Comparison of ENCODE assay signal across 27 cellular contexts in the genomic region with DNA sequence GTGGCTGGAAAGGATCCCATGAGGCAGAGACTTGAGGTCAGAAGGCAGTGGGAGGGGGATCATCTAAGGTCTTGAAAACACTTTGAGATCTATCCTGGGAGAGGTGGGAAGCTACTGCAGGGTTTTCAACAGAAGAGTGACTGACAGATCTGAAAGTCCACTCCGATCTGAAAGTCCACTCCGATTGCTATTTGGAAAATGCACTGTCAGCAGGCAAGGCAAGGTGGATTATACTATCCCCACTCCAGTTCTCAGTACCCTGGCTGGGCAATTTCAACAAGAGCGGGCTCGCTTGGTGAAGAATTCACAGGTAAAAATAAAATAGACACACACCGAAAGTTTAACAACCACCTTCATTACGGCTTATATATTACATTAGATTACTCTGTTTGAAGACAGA. TPM values are rescaled to one million over a fixed set of nuclear protein-coding genes. Genes with fewer than 3 reads are reported as not detected.
"Had no signal": no experiment of that assay in that cellular context is flagged by ENCODE, and none has a peak within 500 bp of the region (broad histone marks: within the 10 kb centered on the region; RNA-seq: fewer than 3 reads in every experiment).

No MANE protein-coding gene starts in this region.

- H3K4me2 ChIP-seq: neural progenitor cell had no signal

- H3K27ac ChIP-seq: dorsolateral prefrontal cortex, neural progenitor cell, psoas muscle had no signal

- H3K36me3 Mint-ChIP-seq: activated naive CD4-positive, alpha-beta T cell treated with anti-CD3 and anti-CD28 coated beads, Interleukin-2, amount 50 U/mL, for 72 hours; mesothelial cell of epicardium; naive thymus-derived CD8-positive, alpha-beta T cell; stimulated activated naive B cell treated with anti-CD40 and anti-IgM and Interleukin-4, amounts not matched to agents 10 μg/mL and 1 μg/mL and 100 μg/mL, for 72 hours; WTC11 had no signal

- H3K4me3 Mint-ChIP-seq: activated T-cell treated with anti-CD3 and anti-CD28 coated beads, Interleukin-2, amount 50 U/mL, for 24 hours; activated T-helper 17 cell treated with anti-CD3 and anti-CD28 coated beads, Interleukin-2, amount 50 U/mL, for 72 hours; central memory CD8-positive, alpha-beta T cell; effector memory CD8-positive, alpha-beta T cell; mesothelial cell of epicardium; naive thymus-derived CD8-positive, alpha-beta T cell; neural progenitor cell; stimulated activated naive B cell treated with anti-CD40 and anti-IgM and Interleukin-4, amounts not matched to agents 10 μg/mL and 1 μg/mL and 100 μg/mL, for 72 hours; WTC11 had no signal

- H3K9me3 ChIP-seq: esophagus squamous epithelium, psoas muscle, upper lobe of left lung had no signal

- H3K4me1 ChIP-seq: esophagus squamous epithelium, neural progenitor cell, psoas muscle had no signal

- H2AFZ ChIP-seq: neural progenitor cell had no signal

- H3K9me3 Mint-ChIP-seq: activated naive CD4-positive, alpha-beta T cell treated with anti-CD3 and anti-CD28 coated beads, Interleukin-2, amount 50 U/mL, for 72 hours; activated T-cell treated with anti-CD3 and anti-CD28 coated beads, Interleukin-2, amount 50 U/mL, for 24 hours; activated T-helper 17 cell treated with anti-CD3 and anti-CD28 coated beads, Interleukin-2, amount 50 U/mL, for 72 hours; central memory CD8-positive, alpha-beta T cell; effector memory CD8-positive, alpha-beta T cell; mesothelial cell of epicardium; naive thymus-derived CD8-positive, alpha-beta T cell; neural progenitor cell; stimulated activated naive B cell treated with anti-CD40 and anti-IgM and Interleukin-4, amounts not matched to agents 10 μg/mL and 1 μg/mL and 100 μg/mL, for 72 hours; WTC11 had no signal

- H3K27me3 ChIP-seq: neural progenitor cell, upper lobe of left lung had no signal

- H3K27ac Mint-ChIP-seq: activated naive CD4-positive, alpha-beta T cell treated with anti-CD3 and anti-CD28 coated beads, Interleukin-2, amount 50 U/mL, for 72 hours; activated T-cell treated with anti-CD3 and anti-CD28 coated beads, Interleukin-2, amount 50 U/mL, for 24 hours; activated T-helper 17 cell treated with anti-CD3 and anti-CD28 coated beads, Interleukin-2, amount 50 U/mL, for 72 hours; effector memory CD8-positive, alpha-beta T cell; mesothelial cell of epicardium; neural progenitor cell; stimulated activated naive B cell treated with anti-CD40 and anti-IgM and Interleukin-4, amounts not matched to agents 10 μg/mL and 1 μg/mL and 100 μg/mL, for 72 hours; WTC11 had no signal

- H3K4me1 Mint-ChIP-seq: activated T-helper 17 cell treated with anti-CD3 and anti-CD28 coated beads, Interleukin-2, amount 50 U/mL, for 72 hours; central memory CD8-positive, alpha-beta T cell had no signal

- FAIRE-seq: astrocyte, colon, endothelial cell of umbilical vein, kidney had no signal

- DNase-seq: activated CD4-positive, alpha-beta T cell treated with anti-CD3 and anti-CD28 coated beads, Interleukin-2, amount 50 U/mL, for 4 hours; activated CD8-positive, alpha-beta memory T cell treated with anti-CD3 and anti-CD28 coated beads for 24 hours; activated CD8-positive, alpha-beta memory T cell treated with anti-CD3 and anti-CD28 coated beads, Interleukin-2, amount 50 U/mL, for 4 hours; activated T-cell treated with anti-CD3 and anti-CD28 coated beads, Interleukin-2, amount 50 U/mL, for 24 hours; effector memory CD8-positive, alpha-beta T cell; esophagus squamous epithelium; naive thymus-derived CD8-positive, alpha-beta T cell; stimulated activated CD4-positive, alpha-beta T cell treated with anti-CD3 and anti-CD28 coated beads, Interleukin-2, amount 100 ng/mL, for 48 hours; stimulated activated CD8-positive, alpha-beta memory T cell treated with anti-CD3 and anti-CD28 coated beads, Interleukin-4, amount 100 ng/mL, for 48 hours; stimulated activated naive B cell treated with anti-CD40 and anti-IgM and Interleukin-4, amounts not matched to agents 10 μg/mL and 1 μg/mL and 100 μg/mL, for 72 hours; T-helper 1 cell; T1000; upper lobe of left lung had no signal

- H3K9ac ChIP-seq: neural progenitor cell had no signal

- H3K27me3 Mint-ChIP-seq: activated T-cell treated with anti-CD3 and anti-CD28 coated beads, Interleukin-2, amount 50 U/mL, for 24 hours had no signal

- ATAC-seq: activated naive CD4-positive, alpha-beta T cell treated with anti-CD3 and anti-CD28 coated beads, Interleukin-2, amount 50 U/mL, for 72 hours; activated T-helper 17 cell treated with anti-CD3 and anti-CD28 coated beads, Interleukin-2, amount 50 U/mL, for 72 hours; effector memory CD8-positive, alpha-beta T cell; naive thymus-derived CD8-positive, alpha-beta T cell; stimulated activated naive B cell treated with anti-CD40 and anti-IgM and Interleukin-4, amounts not matched to agents 10 μg/mL and 1 μg/mL and 100 μg/mL, for 72 hours; WTC11 had no signal

- H3K36me3 ChIP-seq: esophagus squamous epithelium, neural progenitor cell, upper lobe of left lung had no signal

- H3K4me3 ChIP-seq: dorsolateral prefrontal cortex, esophagus squamous epithelium, neural progenitor cell, psoas muscle, upper lobe of left lung had no signal

RNA-seq across cellular contexts. Expression of gene C1QTNF7, which starts 42.3 kb away (rescaled TPM):
- total RNA-seq: activated naive CD4-positive, alpha-beta T cell treated with anti-CD3 and anti-CD28 coated beads, Interleukin-2, amount 50 U/mL, for 72 hours; activated T-helper 17 cell treated with anti-CD3 and anti-CD28 coated beads, Interleukin-2, amount 50 U/mL, for 72 hours; astrocyte; endothelial cell of umbilical vein; lung microvascular endothelial cell; naive thymus-derived CD8-positive, alpha-beta T cell; osteocyte had no signal
- polyA plus RNA-seq: endothelial cell of umbilical vein had no signal
